Comparison of ENCODE assay signal across 26 cellular contexts in genomic region chr5:28400076-28400475, GRCh38.
"Had no signal": no experiment of that assay in that cellular context is flagged by ENCODE, and none has a peak within 500 bp of the region (broad histone marks: within the 10 kb centered on the region; RNA-seq: fewer than 3 reads in every experiment).

No MANE protein-coding gene starts in this region.

- H3K36me3 Mint-ChIP-seq: activated naive CD4-positive, alpha-beta T cell treated with anti-CD3 and anti-CD28 coated beads, Interleukin-2, amount 10 ng/mL, durations not matched to agents 7 days and 5 days; memory B cell; natural killer cell treated with Interleukin-12 subunit alpha and Interleukin-12 subunit beta and Interleukin-15 and Interleukin-18, amount 100 ng/mL, for 72 hours; stimulated activated memory B cell treated with anti-CD40 and anti-IgM and Interleukin-4, amounts not matched to agents 10 μg/mL and 1 μg/mL and 100 μg/mL, for 72 hours had no signal

- H3K27me3 ChIP-seq: breast epithelium, esophagus muscularis mucosa, gastroesophageal sphincter, heart right ventricle, testis had no signal

- H3K27ac Mint-ChIP-seq: activated naive CD4-positive, alpha-beta T cell treated with anti-CD3 and anti-CD28 coated beads, Interleukin-2, amount 10 ng/mL, durations not matched to agents 7 days and 5 days; activated naive CD8-positive, alpha-beta T cell treated with anti-CD3 and anti-CD28 coated beads, Interleukin-2, amount 50 U/mL, for 24 hours; immature natural killer cell; memory B cell; natural killer cell treated with Interleukin-12 subunit alpha and Interleukin-12 subunit beta and Interleukin-15 and Interleukin-18, amount 100 ng/mL, for 72 hours; progenitor cell of endocrine pancreas; stimulated activated memory B cell treated with anti-CD40 and anti-IgM and Interleukin-4, amounts not matched to agents 10 μg/mL and 1 μg/mL and 100 μg/mL, for 72 hours; T-helper 1 cell treated with Interleukin-12 subunit alpha and Interleukin-12 subunit beta and Interleukin-4 antibody, amounts not matched to agents 30 μg/mL and 1 μg/mL, for 36 hours; type B pancreatic cell had no signal

- H3K4me3 ChIP-seq: breast epithelium, esophagus muscularis mucosa, gastroesophageal sphincter, heart right ventricle, testis had no signal

- H3K9me3 ChIP-seq: breast epithelium, esophagus muscularis mucosa, gastroesophageal sphincter, testis had no signal

- H3K4me3 Mint-ChIP-seq: activated naive CD4-positive, alpha-beta T cell treated with anti-CD3 and anti-CD28 coated beads, Interleukin-2, amount 10 ng/mL, durations not matched to agents 7 days and 5 days; activated naive CD8-positive, alpha-beta T cell treated with anti-CD3 and anti-CD28 coated beads, Interleukin-2, amount 50 U/mL, for 24 hours; immature natural killer cell; memory B cell; natural killer cell treated with Interleukin-12 subunit alpha and Interleukin-12 subunit beta and Interleukin-15 and Interleukin-18, amount 100 ng/mL, for 72 hours; stimulated activated memory B cell treated with anti-CD40 and anti-IgM and Interleukin-4, amounts not matched to agents 10 μg/mL and 1 μg/mL and 100 μg/mL, for 72 hours; T-helper 1 cell treated with Interleukin-12 subunit alpha and Interleukin-12 subunit beta and Interleukin-4 antibody, amounts not matched to agents 30 μg/mL and 1 μg/mL, for 36 hours; type B pancreatic cell had no signal

- H3K27ac ChIP-seq: breast epithelium, esophagus muscularis mucosa, gastroesophageal sphincter, heart right ventricle, testis had no signal

- H3K4me1 ChIP-seq: breast epithelium, gastroesophageal sphincter, heart right ventricle, testis had no signal

- FAIRE-seq: endothelial cell of umbilical vein, small intestine had no signal

- ATAC-seq: activated naive CD8-positive, alpha-beta T cell treated with anti-CD3 and anti-CD28 coated beads, Interleukin-2, amount 50 U/mL, for 24 hours; gastroesophageal sphincter; heart right ventricle; natural killer cell treated with Interleukin-12 subunit alpha and Interleukin-12 subunit beta and Interleukin-15 and Interleukin-18, amount 100 ng/mL, for 72 hours; right cardiac atrium; stimulated activated memory B cell treated with anti-CD40 and anti-IgM and Interleukin-4, amounts not matched to agents 10 μg/mL and 1 μg/mL and 100 μg/mL, for 72 hours had no signal

- DNase-seq: activated CD4-positive, CD25-positive, alpha-beta regulatory T cell treated with anti-CD3 and anti-CD28 coated beads, Interleukin-2, amount 50 U/mL, for 72 hours; activated CD8-positive, alpha-beta memory T cell treated with anti-CD3 and anti-CD28 coated beads for 24 hours; activated CD8-positive, alpha-beta memory T cell treated with anti-CD3 and anti-CD28 coated beads, Interleukin-2, amount 50 U/mL, for 48 hours; activated effector memory CD4-positive, alpha-beta T cell treated with Interleukin-2 at 50 U/mL for 16 hours; activated naive CD4-positive, alpha-beta T cell treated with anti-CD3 and anti-CD28 coated beads, Interleukin-2, amount 10 ng/mL, durations not matched to agents 7 days and 5 days; activated naive CD8-positive, alpha-beta T cell treated with anti-CD3 and anti-CD28 coated beads, Interleukin-2, amount 50 U/mL, for 24 hours; activated T-cell treated with anti-CD3 and anti-CD28 coated beads, Interleukin-2, amount 50 U/mL, for 48 hours; aorta; cortex of kidney; heart right ventricle; immature natural killer cell; kidney glomerular epithelial cell; right cardiac atrium; small intestine; stimulated activated CD4-positive, alpha-beta T cell treated with anti-CD3 and anti-CD28 coated beads, Interleukin-4, amount 100 ng/mL, for 24 hours; testis had no signal

- H3K27me3 Mint-ChIP-seq: activated naive CD4-positive, alpha-beta T cell treated with anti-CD3 and anti-CD28 coated beads, Interleukin-2, amount 10 ng/mL, durations not matched to agents 7 days and 5 days; activated naive CD8-positive, alpha-beta T cell treated with anti-CD3 and anti-CD28 coated beads, Interleukin-2, amount 50 U/mL, for 24 hours; memory B cell; natural killer cell treated with Interleukin-12 subunit alpha and Interleukin-12 subunit beta and Interleukin-15 and Interleukin-18, amount 100 ng/mL, for 72 hours; progenitor cell of endocrine pancreas; stimulated activated memory B cell treated with anti-CD40 and anti-IgM and Interleukin-4, amounts not matched to agents 10 μg/mL and 1 μg/mL and 100 μg/mL, for 72 hours; type B pancreatic cell had no signal

- H3K36me3 ChIP-seq: breast epithelium, esophagus muscularis mucosa, gastroesophageal sphincter, heart right ventricle had no signal

- H3K4me1 Mint-ChIP-seq: activated naive CD4-positive, alpha-beta T cell treated with anti-CD3 and anti-CD28 coated beads, Interleukin-2, amount 10 ng/mL, durations not matched to agents 7 days and 5 days; activated naive CD8-positive, alpha-beta T cell treated with anti-CD3 and anti-CD28 coated beads, Interleukin-2, amount 50 U/mL, for 24 hours; immature natural killer cell; memory B cell; stimulated activated memory B cell treated with anti-CD40 and anti-IgM and Interleukin-4, amounts not matched to agents 10 μg/mL and 1 μg/mL and 100 μg/mL, for 72 hours had no signal
